In genomic region chr16:81873843-81874752, GRCh38 we compare ENCODE assay signal across 8 cellular contexts.
DNase-seq lines count a peak whose midpoint lies in the region; ATAC-seq and TF ChIP-seq lines count a peak whose summit lies in the region.

No MANE protein-coding gene starts in this region.

- no peaks in the 10 kb centered on the region for H3K9me3 ChIP-seq in CD4-positive, alpha-beta T cell (ENCODE audit: control insufficient read depth, low read length)
- no peaks in the 10 kb centered on the region for H3K9me3 ChIP-seq in right lobe of liver

- DNase-seq in CD4-positive, alpha-beta T cell: peak in 7 of 10 experiments; percentile 11 to 34 (median 17)
- DNase-seq in HT1080 (ENCODE audit: low read depth): peak; percentile 26
- peak in 3 of 5 donors; percentile 12 to 50 (median 18) for DNase-seq in T-helper 1 cell
- peak; percentile 58 for DNase-seq in MCF 10A (ENCODE audit: unreplicated experiment)
- peak in 2 of 3 donors; percentile 61 to 62 for DNase-seq in right lobe of liver
- DNase-seq in stimulated activated effector memory CD8-positive, alpha-beta T cell treated with anti-CD3 and anti-CD28 coated beads, Interleukin-12 subunit alpha, Interleukin-12 subunit beta, amount 100 ng/mL, for 72 hours (ENCODE audit: low spot score in 2 of 2): peak; percentile 41 to 82
- DNase-seq in NCI-H128 (lab: John Stamatoyannopoulos, UW; ENCODE audit: unreplicated experiment): no peak

- POLR2A ChIA-PET in CD4-positive, alpha-beta T cell (lab: Charles Lee): no interaction called here
- POLR2A ChIA-PET in MCF 10A (lab: Yijun Ruan, JAX): interaction anchor here (0.6 kb wide), 1 partner anchor 131 kb away, joined by 3 read pairs; no protein-coding TSS in a partner anchor

- no peaks in the 10 kb centered on the region for H3K9me3 Mint-ChIP-seq in CD4-positive, alpha-beta T cell
- H3K9me3 Mint-ChIP-seq in MCF 10A (ENCODE audit: unreplicated experiment): no peaks in the 10 kb centered on the region
- no peaks in the 10 kb centered on the region for H3K9me3 Mint-ChIP-seq in stimulated activated effector memory CD8-positive, alpha-beta T cell treated with anti-CD3 and anti-CD28 coated beads, Interleukin-12 subunit alpha, Interleukin-12 subunit beta, amount 100 ng/mL, for 72 hours

- H3K27ac ChIP-seq in CD4-positive, alpha-beta T cell (ENCODE audit: low read depth, low read length): no peak overlapping the region
- no peak overlapping the region for H3K27ac ChIP-seq in right lobe of liver

- WGBS in right lobe of liver (ENCODE audit: insufficient coverage, low coverage, low lambda C conversion rate, missing lambda C conversion rate): 13% methylated on average over 5 of the region's 6 CpGs

- no peak overlapping the region for H3K4me3 Mint-ChIP-seq in CD4-positive, alpha-beta T cell
- no peak overlapping the region for H3K4me3 Mint-ChIP-seq in MCF 10A (ENCODE audit: unreplicated experiment)
- H3K4me3 Mint-ChIP-seq in stimulated activated effector memory CD8-positive, alpha-beta T cell treated with anti-CD3 and anti-CD28 coated beads, Interleukin-12 subunit alpha, Interleukin-12 subunit beta, amount 100 ng/mL, for 72 hours: no peak overlapping the region

- H3K4me1 ChIP-seq in right lobe of liver: peaks cover 0 to 10% (median 0%) of the 10 kb centered on the region in 4 donors

- H3K27me3 ChIP-seq in CD4-positive, alpha-beta T cell (ENCODE audit: control insufficient read depth, insufficient read depth, low read length): no peaks in the 10 kb centered on the region
- H3K27me3 ChIP-seq in right lobe of liver: no peaks in the 10 kb centered on the region

- CTCF ChIA-PET in CD4-positive, alpha-beta T cell (lab: Charles Lee): interaction anchor here (1.0 kb wide), 1 partner anchor 16 kb away, joined by 3 read pairs; no protein-coding TSS in a partner anchor
- CTCF ChIA-PET in MCF 10A (lab: Yijun Ruan, JAX): interaction anchor here (0.5 to 4.8 kb wide), 37 partner anchors 8 to 1366 kb away, joined by 3 to 58 read pairs (median 4); partner anchors contain the start of gene PLCG2

- intact Hi-C loops in CD4-positive, alpha-beta T cell (cut with DNase I, micrococcal nuclease): loop anchor here (2.0 to 5.0 kb wide), 2 partner anchors 507 kb away; no protein-coding TSS in a partner anchor
- intact Hi-C loops in MCF 10A (cut with micrococcal nuclease) (loop anchor here (1.0 to 10.0 kb wide), 3 partner anchors 95 to 509 kb away; partner anchors contain the start of gene PLCG2), right lobe of liver (cut with DNase I) (no loop called here)

- TF ChIP-seq CTCF in CD4-positive, alpha-beta T cell (IDR thresholded peaks at IDR 0.05): peak; percentile 65
- TF ChIP-seq CTCF in MCF 10A (IDR thresholded peaks at IDR 0.05; ENCODE audit: unreplicated experiment) (peak; percentile 79), right lobe of liver (IDR thresholded peaks at IDR 0.05) (peak; percentile 74 to 91 (median 88))

- no peaks in the 10 kb centered on the region for H3K36me3 Mint-ChIP-seq in CD4-positive, alpha-beta T cell (ENCODE audit: low read depth)
- H3K36me3 Mint-ChIP-seq in MCF 10A (ENCODE audit: insufficient read depth, unreplicated experiment): no peaks in the 10 kb centered on the region
- H3K36me3 Mint-ChIP-seq in stimulated activated effector memory CD8-positive, alpha-beta T cell treated with anti-CD3 and anti-CD28 coated beads, Interleukin-12 subunit alpha, Interleukin-12 subunit beta, amount 100 ng/mL, for 72 hours: no peaks in the 10 kb centered on the region

- no TSS peak for BruUV-seq in MCF 10A (replicated peaks; lab: Mats Ljungman, UMichigan)

- no peak for TF ChIP-seq POLR2A in right lobe of liver (IDR thresholded peaks at IDR 0.05)

- no peaks in the 10 kb centered on the region for H3K36me3 ChIP-seq in right lobe of liver

- H3K4me1 Mint-ChIP-seq in CD4-positive, alpha-beta T cell (ENCODE audit: low read depth): peaks cover 4% of the 10 kb centered on the region
- H3K4me1 Mint-ChIP-seq in MCF 10A (ENCODE audit: insufficient read depth, unreplicated experiment): no peaks in the 10 kb centered on the region
- peaks cover 7% of the 10 kb centered on the region for H3K4me1 Mint-ChIP-seq in stimulated activated effector memory CD8-positive, alpha-beta T cell treated with anti-CD3 and anti-CD28 coated beads, Interleukin-12 subunit alpha, Interleukin-12 subunit beta, amount 100 ng/mL, for 72 hours

- H3K27ac Mint-ChIP-seq in CD4-positive, alpha-beta T cell: no peak overlapping the region
- no peak overlapping the region for H3K27ac Mint-ChIP-seq in MCF 10A (ENCODE audit: low read depth, unreplicated experiment)
- no peak overlapping the region for H3K27ac Mint-ChIP-seq in stimulated activated effector memory CD8-positive, alpha-beta T cell treated with anti-CD3 and anti-CD28 coated beads, Interleukin-12 subunit alpha, Interleukin-12 subunit beta, amount 100 ng/mL, for 72 hours

- no peaks in the 10 kb centered on the region for H3K27me3 Mint-ChIP-seq in CD4-positive, alpha-beta T cell
- no peaks in the 10 kb centered on the region for H3K27me3 Mint-ChIP-seq in MCF 10A (ENCODE audit: insufficient read depth, unreplicated experiment)

- H3K4me3 ChIP-seq in right lobe of liver: no peak overlapping the region

- ATAC-seq in CD4-positive, alpha-beta T cell (ENCODE audit: poor library complexity): peak; percentile 55
- ATAC-seq in GM18907 (IDR thresholded peaks at IDR 0.05; ENCODE audit: unreplicated experiment) (peak; percentile 72), right lobe of liver (peak; percentile 88 to 93 (median 92))
- peak; percentile 80 for ATAC-seq in stimulated activated effector memory CD8-positive, alpha-beta T cell treated with anti-CD3 and anti-CD28 coated beads, Interleukin-12 subunit alpha, Interleukin-12 subunit beta, amount 100 ng/mL, for 72 hours

Comparison
In these comparisons a context has a peak if more than half of its experiments do, and no peak if none do; other contexts are left out.
1. intact Hi-C loops: an anchor here in CD4-positive, alpha-beta T cell (2.0 to 5.0 kb wide) and MCF 10A (1.0 to 10.0 kb wide); none called in right lobe of liver.